In genomic region chr22:42138122-42138770, GRCh38 we compare ENCODE assay signal across 27 cellular contexts. TPM values are rescaled to one million over a fixed set of nuclear protein-coding genes. Genes with fewer than 3 reads are reported as not detected.
"Had no signal": no experiment of that assay in that cellular context is flagged by ENCODE, and none has a peak within 500 bp of the region (broad histone marks: within the 10 kb centered on the region; RNA-seq: fewer than 3 reads in every experiment).

No MANE protein-coding gene starts in this region.

- H3K4me1 Mint-ChIP-seq: naive thymus-derived CD8-positive, alpha-beta T cell; stimulated activated naive CD8-positive, alpha-beta T cell treated with anti-CD3 and anti-CD28 coated beads, Interleukin-15, amount 100 ng/mL, for 72 hours had no signal

- H3K27ac Mint-ChIP-seq: naive thymus-derived CD8-positive, alpha-beta T cell; progenitor cell of endocrine pancreas; stimulated activated naive CD8-positive, alpha-beta T cell treated with anti-CD3 and anti-CD28 coated beads, Interleukin-15, amount 100 ng/mL, for 72 hours; type B pancreatic cell had no signal

- H3K4me1 ChIP-seq: esophagus muscularis mucosa, foreskin keratinocyte, gastroesophageal sphincter, heart left ventricle, left lung, pancreas, right lobe of liver, testis, tibial artery had no signal

- H2AFZ ChIP-seq: hepatocyte had no signal

- H3K36me3 Mint-ChIP-seq: type B pancreatic cell had no signal

- H3K36me3 ChIP-seq: pancreas had no signal

- H3K27ac ChIP-seq: coronary artery, esophagus muscularis mucosa, foreskin keratinocyte, gastroesophageal sphincter, heart left ventricle, hepatocyte, left lung, neutrophil, pancreas, right lobe of liver, testis, tibial artery had no signal

- DNase-seq: dermis blood vessel endothelial cell; effector memory CD4-positive, alpha-beta T cell; foreskin keratinocyte; heart left ventricle; kidney; left lung; mammary epithelial cell; naive thymus-derived CD8-positive, alpha-beta T cell; stimulated activated CD4-positive, alpha-beta T cell treated with anti-CD3 and anti-CD28 coated beads, Interleukin-12 subunit alpha, Interleukin-12 subunit beta, amount 100 ng/mL, for 4 hours; stimulated activated CD4-positive, alpha-beta T cell treated with anti-CD3 and anti-CD28 coated beads, Interleukin-1b, Interleukin-23, amount 100 ng/mL, for 48 hours; stimulated activated CD4-positive, alpha-beta T cell treated with anti-CD3 and anti-CD28 coated beads, Interleukin-4, amount 100 ng/mL, for 1 hour; stimulated activated CD8-positive, alpha-beta memory T cell treated with anti-CD3 and anti-CD28 coated beads, Interleukin-4, amount 100 ng/mL, for 48 hours; stimulated activated naive CD4-positive, alpha-beta T cell; stimulated activated naive CD8-positive, alpha-beta T cell treated with anti-CD3 and anti-CD28 coated beads, Interleukin-15, amount 100 ng/mL, for 72 hours; testis; tibial artery had no signal

- H3K4me3 Mint-ChIP-seq: naive thymus-derived CD8-positive, alpha-beta T cell; stimulated activated naive CD8-positive, alpha-beta T cell treated with anti-CD3 and anti-CD28 coated beads, Interleukin-15, amount 100 ng/mL, for 72 hours; type B pancreatic cell had no signal

- H3K4me2 ChIP-seq: hepatocyte, smooth muscle cell had no signal

- H3K27me3 Mint-ChIP-seq: naive thymus-derived CD8-positive, alpha-beta T cell; progenitor cell of endocrine pancreas; stimulated activated naive CD8-positive, alpha-beta T cell treated with anti-CD3 and anti-CD28 coated beads, Interleukin-15, amount 100 ng/mL, for 72 hours; type B pancreatic cell had no signal

- H3K9me3 Mint-ChIP-seq: naive thymus-derived CD8-positive, alpha-beta T cell; stimulated activated naive CD8-positive, alpha-beta T cell treated with anti-CD3 and anti-CD28 coated beads, Interleukin-15, amount 100 ng/mL, for 72 hours; type B pancreatic cell had no signal

- H3K27me3 ChIP-seq: foreskin keratinocyte, hepatocyte, left lung, neutrophil, pancreas, right lobe of liver, testis had no signal

- H3K9me3 ChIP-seq: esophagus muscularis mucosa, gastroesophageal sphincter, heart left ventricle, left lung, neutrophil, pancreas, right lobe of liver, testis had no signal

- ATAC-seq: foreskin keratinocyte; gastroesophageal sphincter; heart left ventricle; left lung; naive thymus-derived CD8-positive, alpha-beta T cell; pancreas had no signal

- H3K4me3 ChIP-seq: coronary artery, esophagus muscularis mucosa, gastroesophageal sphincter, heart left ventricle, hepatocyte, left lung, pancreas, right lobe of liver, smooth muscle cell, testis, tibial artery had no signal

RNA-seq across cellular contexts. Expression of gene CYP2D6, which starts 7.6 kb away (rescaled TPM):
- total RNA-seq: myocyte had no signal
